17 cellular contexts compared by ENCODE assay signal in genomic region chr19:18795540-18795939, GRCh38. TPM values are rescaled to one million over a fixed set of nuclear protein-coding genes. Genes with fewer than 3 reads are reported as not detected.
DNase-seq lines count a peak whose midpoint lies in the region; ATAC-seq and TF ChIP-seq lines count a peak whose summit lies in the region.
"Had no signal": no experiment of that assay in that cellular context is flagged by ENCODE, and none has a peak within 500 bp of the region (broad histone marks: within the 10 kb centered on the region; RNA-seq: fewer than 3 reads in every experiment).

No MANE protein-coding gene starts in this region.

- H3K27ac Mint-ChIP-seq in activated T-cell treated with anti-CD3 and anti-CD28 coated beads, Interleukin-2, amount 50 U/mL, for 72 hours = no peak overlapping the region
- H3K27ac Mint-ChIP-seq in activated T-cell treated with anti-CD3 and anti-CD28 coated beads, Interleukin-2, amount 50 U/mL, for 24 hours = no peak overlapping the region
- H3K27ac Mint-ChIP-seq in WTC11 = no peak overlapping the region
- H3K27ac Mint-ChIP-seq: activated naive CD4-positive, alpha-beta T cell treated with anti-CD3 and anti-CD28 coated beads for 36 hours; naive thymus-derived CD4-positive, alpha-beta T cell had no signal

- H3K36me3 Mint-ChIP-seq in activated T-cell treated with anti-CD3 and anti-CD28 coated beads, Interleukin-2, amount 50 U/mL, for 72 hours (ENCODE audit: insufficient read depth in 2 of 2) = no peaks in the 10 kb centered on the region
- H3K36me3 Mint-ChIP-seq in activated T-cell treated with anti-CD3 and anti-CD28 coated beads, Interleukin-2, amount 50 U/mL, for 24 hours (ENCODE audit: low read depth) = no peaks in the 10 kb centered on the region
- no peaks in the 10 kb centered on the region for H3K36me3 Mint-ChIP-seq in WTC11
- H3K36me3 Mint-ChIP-seq: naive thymus-derived CD4-positive, alpha-beta T cell had no signal

- CTCF ChIA-PET in WTC11 (lab: Charles Lee) = interaction anchor here (0.7 to 1.6 kb wide), 2 partner anchors 51 to 70 kb away, joined by 4 to 9 read pairs; no protein-coding TSS in a partner anchor

- no peaks in the 10 kb centered on the region for H3K9me3 Mint-ChIP-seq in activated T-cell treated with anti-CD3 and anti-CD28 coated beads, Interleukin-2, amount 50 U/mL, for 72 hours
- no peaks in the 10 kb centered on the region for H3K9me3 Mint-ChIP-seq in activated T-cell treated with anti-CD3 and anti-CD28 coated beads, Interleukin-2, amount 50 U/mL, for 24 hours
- H3K9me3 Mint-ChIP-seq in WTC11 = no peaks in the 10 kb centered on the region
- H3K9me3 Mint-ChIP-seq: activated naive CD4-positive, alpha-beta T cell treated with anti-CD3 and anti-CD28 coated beads for 36 hours had no signal

- H3K27me3 ChIP-seq in right cardiac atrium (ENCODE audit: control insufficient read depth, insufficient read depth) = no peaks in the 10 kb centered on the region
- peaks cover 29% of the 10 kb centered on the region for H3K27me3 ChIP-seq in smooth muscle cell (ENCODE audit: low read depth)

- H3K79me2 ChIP-seq in smooth muscle cell (ENCODE audit: low read depth) = no peaks in the 10 kb centered on the region

- peak overlapping the region; percentile 66 for H3K9ac ChIP-seq in smooth muscle cell (ENCODE audit: low read depth)

- 9% methylated on average over 21 of the region's 21 CpGs for WGBS in right cardiac atrium
- 21% methylated on average over 21 of the region's 21 CpGs for WGBS in smooth muscle cell (ENCODE audit: low lambda C conversion rate)

- no peak overlapping the region for H2AFZ ChIP-seq in smooth muscle cell (ENCODE audit: low read depth)

- H3K27me3 Mint-ChIP-seq in activated T-cell treated with anti-CD3 and anti-CD28 coated beads, Interleukin-2, amount 50 U/mL, for 72 hours (ENCODE audit: low read depth) = peaks cover 54% of the 10 kb centered on the region
- H3K27me3 Mint-ChIP-seq in activated T-cell treated with anti-CD3 and anti-CD28 coated beads, Interleukin-2, amount 50 U/mL, for 24 hours = peaks cover 61% of the 10 kb centered on the region
- peaks cover 62% of the 10 kb centered on the region for H3K27me3 Mint-ChIP-seq in WTC11 (ENCODE audit: low read depth)

- H3K27ac ChIP-seq in right cardiac atrium (ENCODE audit: low read length) (no peak overlapping the region), smooth muscle cell (ENCODE audit: low read depth) (peak overlapping the region; percentile 81)
- H3K27ac ChIP-seq: A549, spleen had no signal

- H4K20me1 ChIP-seq in smooth muscle cell (ENCODE audit: low read depth) = no peaks in the 10 kb centered on the region

- H3K4me1 ChIP-seq in right cardiac atrium (ENCODE audit: control insufficient read depth, insufficient read depth, low read length) (peaks cover 2% of the 10 kb centered on the region), smooth muscle cell (ENCODE audit: low read depth) (peaks cover 6% of the 10 kb centered on the region)
- H3K4me1 ChIP-seq: A549 had no signal

- H3K4me3 ChIP-seq in right cardiac atrium (ENCODE audit: low read length) (no peak overlapping the region), smooth muscle cell (no peak overlapping the region)
- H3K4me3 ChIP-seq: A549, spleen had no signal

- DNase-seq in activated T-cell treated with anti-CD3 and anti-CD28 coated beads, Interleukin-2, amount 50 U/mL, for 72 hours = no peak
- no peak for DNase-seq in activated T-cell treated with anti-CD3 and anti-CD28 coated beads, Interleukin-2, amount 50 U/mL, for 24 hours
- DNase-seq in WTC11 (ENCODE audit: low spot score) = peak; percentile 42
- DNase-seq in right cardiac atrium = peak; percentile 55 to 81 (median 81)
- no peak for DNase-seq in smooth muscle cell (lab: John Stamatoyannopoulos, UW; ENCODE audit: unreplicated experiment)
- no peak for DNase-seq in COR-L47 (lab: John Stamatoyannopoulos, UW)
- DNase-seq in SK-N-DZ (ENCODE audit: low spot score) = no peak
- DNase-seq: activated CD8-positive, alpha-beta memory T cell treated with anti-CD3 and anti-CD28 coated beads for 24 hours; activated naive CD4-positive, alpha-beta T cell treated with anti-CD3 and anti-CD28 coated beads for 36 hours; central memory CD4-positive, alpha-beta T cell; naive thymus-derived CD4-positive, alpha-beta T cell; NCI-H1436; NCI-H510A treated with DMSO at 0.1 percent for 48 hours; spleen; T-helper 9 cell had no signal

- H3K9me3 ChIP-seq in right cardiac atrium (ENCODE audit: control insufficient read depth, low read length) = no peaks in the 10 kb centered on the region
- no peaks in the 10 kb centered on the region for H3K9me3 ChIP-seq in smooth muscle cell (replicated peaks; ENCODE audit: low read depth)
- H3K9me3 ChIP-seq: A549, spleen had no signal

- no peaks in the 10 kb centered on the region for H3K36me3 ChIP-seq in smooth muscle cell (ENCODE audit: low read depth)
- H3K36me3 ChIP-seq: spleen had no signal

- H3F3A ChIP-seq in smooth muscle cell (ENCODE audit: low read depth) = no peaks in the 10 kb centered on the region

- POLR2A ChIA-PET in WTC11 (lab: Charles Lee) = interaction anchor here (0.7 kb wide), 1 partner anchor 202 kb away, joined by 5 read pairs; no protein-coding TSS in a partner anchor

- H3K4me3 Mint-ChIP-seq in activated T-cell treated with anti-CD3 and anti-CD28 coated beads, Interleukin-2, amount 50 U/mL, for 72 hours = no peak overlapping the region
- no peak overlapping the region for H3K4me3 Mint-ChIP-seq in activated T-cell treated with anti-CD3 and anti-CD28 coated beads, Interleukin-2, amount 50 U/mL, for 24 hours
- H3K4me3 Mint-ChIP-seq in WTC11 = no peak overlapping the region
- H3K4me3 Mint-ChIP-seq: activated naive CD4-positive, alpha-beta T cell treated with anti-CD3 and anti-CD28 coated beads for 36 hours; naive thymus-derived CD4-positive, alpha-beta T cell had no signal

- intact Hi-C loops in right cardiac atrium (cut with DNase I) = no loop called here

- peaks cover 4% of the 10 kb centered on the region for H3K4me1 Mint-ChIP-seq in activated T-cell treated with anti-CD3 and anti-CD28 coated beads, Interleukin-2, amount 50 U/mL, for 72 hours (ENCODE audit: low read depth)
- peaks cover 4% of the 10 kb centered on the region for H3K4me1 Mint-ChIP-seq in activated T-cell treated with anti-CD3 and anti-CD28 coated beads, Interleukin-2, amount 50 U/mL, for 24 hours (ENCODE audit: low read depth)
- peaks cover 3% of the 10 kb centered on the region; the same call in 1 of the 2 replicates for H3K4me1 Mint-ChIP-seq in WTC11

- H3K4me2 ChIP-seq in smooth muscle cell = peak overlapping the region; percentile 58
- H3K4me2 ChIP-seq: A549 had no signal

- TF ChIP-seq CTCF in WTC11 (IDR thresholded peaks at IDR 0.05) (no peak), smooth muscle cell (IDR thresholded peaks at IDR 0.05; ENCODE audit: borderline replicate concordance, insufficient read depth, poor library complexity, severe bottlenecking) (no peak)

- ATAC-seq in activated T-cell treated with anti-CD3 and anti-CD28 coated beads, Interleukin-2, amount 50 U/mL, for 72 hours (replicated peaks in 1 of 2) = peak; percentile 9 to 29
- ATAC-seq in WTC11 = peak; percentile 28
- peak; percentile 45 to 57 for ATAC-seq in right cardiac atrium
- no peak for ATAC-seq in HG02763 (IDR thresholded peaks at IDR 0.05; ENCODE audit: unreplicated experiment)
- ATAC-seq: naive thymus-derived CD4-positive, alpha-beta T cell had no signal

TF ChIP-seq in WTC11, 78 proteins besides CTCF, POLR2A, EP300 and RAD21 (continues in another document):
- TF ChIP-seq CREB1 (CRISPR knock-in tag; IDR thresholded peaks at IDR 0.05) = no peak
- no peak for TF ChIP-seq E2F4 (CRISPR knock-in tag; IDR thresholded peaks at IDR 0.05; ENCODE audit: borderline replicate concordance, low read depth)
- TF ChIP-seq ZSCAN18 (CRISPR knock-in tag; IDR thresholded peaks at IDR 0.05) = no peak
- TF ChIP-seq SOX15 (CRISPR knock-in tag; IDR thresholded peaks at IDR 0.05) = no peak
- no peak for TF ChIP-seq PRRX2 (CRISPR knock-in tag; IDR thresholded peaks at IDR 0.05)
- no peak for TF ChIP-seq ZNF232 (CRISPR knock-in tag; IDR thresholded peaks at IDR 0.05)

RNA-seq across cellular contexts. Expression of gene COMP, which starts 4.4 kb away (rescaled TPM):
- not detected for total RNA-seq in activated T-cell treated with anti-CD3 and anti-CD28 coated beads, Interleukin-2, amount 50 U/mL, for 72 hours
- total RNA-seq in WTC11 (2021) = 0.13 to 0.18 TPM (median 0.16 TPM) in 3 replicates
- total RNA-seq in right cardiac atrium = 10 to 100 TPM in 1 of 4 donors, 1 to 10 TPM in 3; 1.5 to 13.7 (median 4.7) TPM
- 2.2 TPM for polyA plus RNA-seq in right cardiac atrium
- total RNA-seq in smooth muscle cell = 196 and 236 TPM in 2 replicates
- 627 and 901 TPM in 2 replicates for polyA plus RNA-seq in smooth muscle cell
- polyA plus RNA-seq in SK-N-DZ (2014; cell fraction: cytosol; rRNA removed) = 0.08 TPM in 1 of 2 replicates, not detected in the other
- polyA plus RNA-seq in SK-N-DZ (2014; cell fraction: nucleus; rRNA removed) = 0.28 TPM in 1 of 2 replicates, not detected in the other
- total RNA-seq: activated naive CD4-positive, alpha-beta T cell treated with anti-CD3 and anti-CD28 coated beads for 36 hours; naive thymus-derived CD4-positive, alpha-beta T cell; spleen had no signal
- polyA plus RNA-seq: A549; naive thymus-derived CD4-positive, alpha-beta T cell had no signal

RNA-seq across cellular contexts. Expression of gene UPF1, which starts 36.2 kb away (rescaled TPM):
- 10 to 100 TPM; 69.8 to 82.5 TPM for total RNA-seq in activated T-cell treated with anti-CD3 and anti-CD28 coated beads, Interleukin-2, amount 50 U/mL, for 72 hours
- total RNA-seq in WTC11 (2021) (77.3 to 82.5 TPM (median 81.9 TPM) in 3 replicates), right cardiac atrium (10 to 100 TPM; 35.2 to 40.0 (median 36.8) TPM), smooth muscle cell (16.2 and 37.8 TPM in 2 replicates)
- polyA plus RNA-seq in right cardiac atrium (31.4 TPM), smooth muscle cell (25.4 and 30.3 TPM in 2 replicates)
- polyA plus RNA-seq in SK-N-DZ (2014; cell fraction: cytosol; rRNA removed) = 34.4 and 37.4 TPM in 2 replicates
- 50.4 and 74.0 TPM in 2 replicates for polyA plus RNA-seq in SK-N-DZ (2014; cell fraction: nucleus; rRNA removed)

Comparison
In these comparisons a context has a peak if more than half of its experiments do, and no peak if none do; other contexts are left out.
1. DNase-seq: peak in WTC11 (single experiment) and right cardiac atrium (3 of 3); none in activated T-cell treated with anti-CD3 and anti-CD28 coated beads, Interleukin-2, amount 50 U/mL, for 72 hours (0 of 2), activated T-cell treated with anti-CD3 and anti-CD28 coated beads, Interleukin-2, amount 50 U/mL, for 24 hours (single experiment), smooth muscle cell (single experiment), COR-L47 (single experiment) and SK-N-DZ (single experiment).
2. RNA of gene COMP, which starts 4.4 kb away (total RNA-seq): 196 to 236 TPM in smooth muscle cell; 1.5 to 13.7 TPM in right cardiac atrium, 0.13 to 0.18 TPM in WTC11 and not detected in activated T-cell treated with anti-CD3 and anti-CD28 coated beads, Interleukin-2, amount 50 U/mL, for 72 hours; every median in the first group is over 10 times any median in the second.